In the genomic region with DNA sequence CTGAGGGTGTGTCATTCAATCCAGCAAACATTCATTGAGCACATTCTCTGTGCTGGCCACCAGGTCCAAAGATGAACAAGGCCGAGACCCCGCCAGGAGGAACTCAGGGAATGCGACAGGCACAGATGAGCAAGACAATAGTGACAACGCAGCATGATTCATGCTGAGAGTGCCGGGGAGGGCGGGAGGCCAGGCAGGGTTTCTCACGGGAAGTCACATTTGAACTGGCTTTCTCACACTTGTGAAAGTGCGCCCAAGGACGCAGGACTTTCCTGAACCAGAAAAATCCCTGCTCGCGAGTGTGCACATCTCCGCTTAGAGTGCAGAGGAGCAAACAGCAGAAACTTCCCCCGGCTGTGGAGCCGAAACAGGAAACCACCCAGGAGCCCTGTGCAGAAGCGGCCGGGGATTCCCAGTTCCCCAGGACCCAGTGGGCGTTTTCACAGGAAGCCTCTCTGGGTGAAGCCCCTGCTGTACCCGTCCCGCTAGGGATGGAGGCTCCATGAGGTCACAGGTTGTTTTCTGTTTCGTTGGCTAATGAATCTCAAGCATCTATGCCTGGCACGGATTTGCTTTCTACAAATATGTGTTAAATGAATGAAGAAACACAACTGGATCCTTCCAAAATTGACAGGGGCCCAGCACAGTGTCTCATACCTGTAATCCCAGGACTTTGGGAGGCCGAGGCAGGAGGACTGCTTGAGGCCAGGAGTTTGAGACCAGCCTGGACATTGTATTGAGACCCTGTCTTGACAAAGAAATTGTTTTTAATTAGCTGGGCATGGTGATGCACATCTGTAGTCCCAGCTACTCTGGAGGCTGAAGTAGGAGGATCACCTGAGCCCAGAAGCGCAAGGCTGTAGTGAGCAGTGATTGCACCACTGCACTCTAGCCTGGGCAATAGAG, we compare ENCODE assay signal across 9 cellular contexts.
DNase-seq lines count a peak whose midpoint lies in the region; ATAC-seq, FAIRE-seq and TF ChIP-seq lines count a peak whose summit lies in the region.
"Had no signal": no experiment of that assay in that cellular context is flagged by ENCODE, and none has a peak within 500 bp of the region (broad histone marks: within the 10 kb centered on the region; RNA-seq: fewer than 3 reads in every experiment).

No MANE protein-coding gene starts in this region.

- TF ChIP-seq POLR2A in A549 (IDR thresholded peaks at IDR 0.05; ENCODE audit: low read length) (no peak), adrenal gland (IDR thresholded peaks at IDR 0.05) (no peak)

- TF ChIP-seq RAD21 in A549 (conservative IDR thresholded peaks at IDR 0.05 in 1 of 2, IDR thresholded peaks at IDR 0.05 in 1 of 2), result no peak

- peak overlapping the region; percentile 28; the same call in 2 of the 3 replicates for H3K4me3 ChIP-seq in A549
- H3K4me3 ChIP-seq in adrenal gland, result peak overlapping the region in 1 of 4 donors; percentile 27
- H3K4me3 ChIP-seq in iPS-20b (ENCODE audit: low read length), result peak overlapping the region; percentile 14; the same call in 1 of the 2 replicates

- H3K36me3 ChIP-seq in adrenal gland (replicated peaks in 1 of 2) (no peaks in the 10 kb centered on the region), iPS-20b (ENCODE audit: insufficient read depth, low read depth, low read length) (no peaks in the 10 kb centered on the region)

- H3K4me1 ChIP-seq in A549 (peaks cover 8% of the 10 kb centered on the region; the same call in 2 of the 3 replicates), adrenal gland (replicated peaks in 1 of 2) (peaks cover 0 to 15% of the 10 kb centered on the region in 2 donors), iPS-20b (ENCODE audit: insufficient read depth, low read length) (peaks cover 11% of the 10 kb centered on the region; the same call in 1 of the 2 replicates)

- peak; percentile 64 to 75 for ATAC-seq in A549
- peak; percentile 62 for ATAC-seq in HG03378 (IDR thresholded peaks at IDR 0.05; ENCODE audit: unreplicated experiment)

- intact Hi-C loops in adrenal gland (cut with DNase I), result loop anchor here in 1 of 2 donors (10.0 kb wide), 1 partner anchor 48 kb away; no protein-coding TSS in a partner anchor

- CTCF ChIA-PET in A549 (lab: Yijun Ruan, JAX), result interaction anchor here (7.9 kb wide), 1 partner anchor 165 kb away, joined by 106 read pairs; no protein-coding TSS in a partner anchor

- no peak for TF ChIP-seq EP300 in A549 (IDR thresholded peaks at IDR 0.05)

- TF ChIP-seq CTCF in A549 (IDR thresholded peaks at IDR 0.05), result no peak
- TF ChIP-seq CTCF in adrenal gland (IDR thresholded peaks at IDR 0.05), result no peak

- H3K4me2 ChIP-seq in A549, result peak overlapping the region; percentile 68

- FAIRE-seq in A549 (lab: Jason Lieb, UNC) (no peak), GM19239 (lab: Jason Lieb, UNC) (peak; percentile 98)

- H3K9ac ChIP-seq in iPS-20b (ENCODE audit: low read depth, low read length), result no peak overlapping the region

- H3K27me3 ChIP-seq in adrenal gland, result no peaks in the 10 kb centered on the region
- H3K27me3 ChIP-seq in iPS-20b (ENCODE audit: insufficient read depth, low read length), result no peaks in the 10 kb centered on the region

- 8% methylated on average over 13 of the region's 23 CpGs for WGBS in A549 (ENCODE audit: missing lambda C conversion rate)
- WGBS in adrenal gland, 4 donors, result 12 to 40% (median 20%) methylated on average over 9 to 23 of the region's 23 CpGs

- POLR2A ChIA-PET in A549 (lab: Yijun Ruan, JAX), result no interaction called here

- H3K9me3 ChIP-seq in A549 (no peaks in the 10 kb centered on the region), adrenal gland (replicated peaks in 1 of 3) (no peaks in the 10 kb centered on the region), iPS-20b (ENCODE audit: insufficient read depth, low read depth, low read length) (no peaks in the 10 kb centered on the region)

- H3K27ac ChIP-seq in A549 (peak overlapping the region; percentile 51 to 83; a peak in 5 of 6 replicates), adrenal gland (peak overlapping the region in 3 of 5 donors; percentile 12 to 87 (median 60)), iPS-20b (ENCODE audit: low read length) (no peak overlapping the region)
- H3K27ac ChIP-seq: C4-2B had no signal

- DNase-seq in A549 (ENCODE audit: low read depth in 1 of 2, low spot score in 1 of 2) (peak; percentile 60 to 61), GM19239 (ENCODE audit: insufficient read length, low spot score) (no peak), T-helper 1 cell (peak; percentile 78 to 85 (median 82)), adrenal gland (peak; percentile 59 to 91 (median 87)), NCI-H510A treated with DMSO at 0.1 percent for 48 hours (lab: John Stamatoyannopoulos, UW) (no peak)
- peak; percentile 83 to 95 (median 90) for DNase-seq in stimulated activated CD4-positive, alpha-beta T cell treated with anti-CD3 and anti-CD28 coated beads, Interleukin-12 subunit alpha, Interleukin-12 subunit beta, amount 100 ng/mL, for 48 hours (ENCODE audit: low read depth in 2 of 3, low spot score in 1 of 3)

TF ChIP-seq in A549, 52 proteins besides CTCF, POLR2A, EP300 and RAD21:
- no peak for TF ChIP-seq FOSL2 (IDR thresholded peaks at IDR 0.05)
- TF ChIP-seq FOSL2 (CRISPR knock-in tag; IDR thresholded peaks at IDR 0.05), result peak; percentile 58
- no peak for TF ChIP-seq ZNF302 (CRISPR knock-in tag; IDR thresholded peaks at IDR 0.05)
- no peak for TF ChIP-seq NFE2L2 (conservative IDR thresholded peaks at IDR 0.05; ENCODE audit: low read length)
- TF ChIP-seq MAFK (IDR thresholded peaks at IDR 0.05; ENCODE audit: partially characterized antibody), result peak; percentile 37

Comparison
In these comparisons a context has a peak if more than half of its experiments do, and no peak if none do; other contexts are left out.
1. DNase-seq: peak in A549 (2 of 2), T-helper 1 cell (5 of 5), adrenal gland (7 of 7) and stimulated activated CD4-positive, alpha-beta T cell treated with anti-CD3 and anti-CD28 coated beads, Interleukin-12 subunit alpha, Interleukin-12 subunit beta, amount 100 ng/mL, for 48 hours (3 of 3); none in GM19239 (single experiment) and NCI-H510A treated with DMSO at 0.1 percent for 48 hours (single experiment).